11 cellular contexts compared by ENCODE assay signal in the genomic region with DNA sequence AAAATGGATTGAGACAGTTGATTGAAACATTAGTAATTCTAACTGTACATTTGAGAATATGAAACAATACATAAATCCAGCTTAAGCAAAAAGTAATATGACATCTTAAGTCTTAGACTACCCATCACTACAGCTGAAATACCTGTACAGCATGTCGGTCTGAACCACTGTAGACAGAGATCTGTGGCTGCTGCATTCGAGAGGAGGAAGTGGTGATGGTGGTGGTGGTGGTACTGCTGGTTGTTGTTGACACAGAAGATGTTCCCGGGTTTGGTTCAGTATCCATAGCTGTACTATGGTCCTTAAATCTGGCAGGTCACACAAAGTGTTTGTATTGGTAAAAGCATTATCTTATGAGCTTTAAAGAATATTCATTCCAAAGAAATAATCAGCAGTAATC. TPM values are rescaled to one million over a fixed set of nuclear protein-coding genes. Genes with fewer than 3 reads are reported as not detected.
DNase-seq lines count a peak whose midpoint lies in the region; FAIRE-seq and TF ChIP-seq lines count a peak whose summit lies in the region.
"Had no signal": no experiment of that assay in that cellular context is flagged by ENCODE, and none has a peak within 500 bp of the region (broad histone marks: within the 10 kb centered on the region; RNA-seq: fewer than 3 reads in every experiment).

No MANE protein-coding gene starts in this region.

- FAIRE-seq in GM12891 (lab: Jason Lieb, UNC), result peak; percentile 76
- FAIRE-seq in kidney (lab: Jason Lieb, UNC), result no peak
- FAIRE-seq: endothelial cell of umbilical vein had no signal

- no peak overlapping the region for H3K9ac ChIP-seq in kidney (ENCODE audit: low read length in 2 of 2)

- TF ChIP-seq POLR2A in GM12891 (IDR thresholded peaks at IDR 0.05; ENCODE audit: low read depth, low read length), result no peak

- intact Hi-C loops in kidney (cut with DNase I), result no loop called here

- peak; percentile 36 for DNase-seq in GM12891 (ENCODE audit: insufficient read length, low spot score)
- peak; percentile 28 for DNase-seq in MV-4-11 (lab: John Stamatoyannopoulos, UW)
- DNase-seq in activated naive CD4-positive, alpha-beta T cell treated with Interleukin-2 at 50 U/mL for 16 hours, result peak; percentile 41
- peak; percentile 20 for DNase-seq in stimulated activated CD4-positive, alpha-beta T cell treated with anti-CD3 and anti-CD28 coated beads, Interleukin-12 subunit alpha, Interleukin-12 subunit beta, amount 100 ng/mL, for 4 hours
- DNase-seq in occipital lobe (lab: John Stamatoyannopoulos, UW), result no peak
- DNase-seq in amniotic stem cell (lab: John Stamatoyannopoulos, UW), result no peak
- no peak for DNase-seq in NCI-H82 (lab: John Stamatoyannopoulos, UW)
- no peak for DNase-seq in kidney
- DNase-seq: SJCRH30 had no signal

- H3K27ac ChIP-seq in kidney (ENCODE audit: low read depth in 2 of 2, low read length in 2 of 2), result no peak overlapping the region
- H3K27ac ChIP-seq: SJCRH30 had no signal

- H3K36me3 ChIP-seq in kidney (ENCODE audit: control insufficient read depth in 1 of 2, insufficient read depth in 2 of 2, low read length in 2 of 2), result peaks cover 9 to 30% of the 10 kb centered on the region in 2 donors

- no peak for TF ChIP-seq CTCF in kidney (IDR thresholded peaks at IDR 0.05; ENCODE audit: borderline replicate concordance, extremely low read depth, insufficient read depth)

- peaks cover 4 to 13% of the 10 kb centered on the region in 2 donors for H3K4me1 ChIP-seq in kidney (ENCODE audit: control insufficient read depth in 1 of 2, insufficient read depth in 1 of 2, low read depth in 1 of 2, low read length in 2 of 2)

- no peak overlapping the region for H3K4me3 ChIP-seq in kidney (ENCODE audit: low read length in 2 of 2)
- H3K4me3 ChIP-seq: SJCRH30, upper lobe of left lung had no signal

- H3K9me3 ChIP-seq in kidney (ENCODE audit: control insufficient read depth in 1 of 2, low read length in 2 of 2), result no peaks in the 10 kb centered on the region
- H3K9me3 ChIP-seq: SJCRH30, upper lobe of left lung had no signal

TF ChIP-seq in GM12891, 5 proteins besides CTCF, POLR2A, EP300 and RAD21:
- TF ChIP-seq TAF1 (IDR thresholded peaks at IDR 0.05; ENCODE audit: low read depth, low read length) (no peak), POU2F2 (IDR thresholded peaks at IDR 0.05; ENCODE audit: low read depth, low read length) (no peak), PAX5 (IDR thresholded peaks at IDR 0.05; ENCODE audit: insufficient read depth, low read length, severe bottlenecking) (no peak), POLR2AphosphoS5 (IDR thresholded peaks at IDR 0.05; ENCODE audit: low read depth, low read length) (no peak), SPI1 (IDR thresholded peaks at IDR 0.05; ENCODE audit: low read depth, low read length) (peak; percentile 81)

RNA-seq across cellular contexts. Expression of a gene that starts 2.9 kb away (rescaled TPM):
- 24.6 TPM for polyA plus RNA-seq in GM12891 (2012; ENCODE audit: low read depth, missing spikeins)
- total RNA-seq in occipital lobe (55.2 TPM), kidney (85.6 TPM)
- polyA plus RNA-seq in kidney (ENCODE audit: insufficient read depth, low read depth, low replicate concordance), result 3.6 TPM

RNA-seq across cellular contexts. Expression of a gene that starts 43.6 kb away (rescaled TPM):
- 3.3 TPM for polyA plus RNA-seq in GM12891 (2012; ENCODE audit: low read depth, missing spikeins)
- total RNA-seq in occipital lobe (86.7 TPM), kidney (41.5 TPM)
- 12.6 TPM for polyA plus RNA-seq in kidney (ENCODE audit: insufficient read depth, low read depth, low replicate concordance)

Comparison
In these comparisons a context has a peak if more than half of its experiments do, and no peak if none do; other contexts are left out.
1. DNase-seq: peak in GM12891 (single experiment), MV-4-11 (single experiment), activated naive CD4-positive, alpha-beta T cell treated with Interleukin-2 at 50 U/mL for 16 hours (single experiment) and stimulated activated CD4-positive, alpha-beta T cell treated with anti-CD3 and anti-CD28 coated beads, Interleukin-12 subunit alpha, Interleukin-12 subunit beta, amount 100 ng/mL, for 4 hours (single experiment); none in occipital lobe (single experiment), amniotic stem cell (single experiment), NCI-H82 (single experiment) and kidney (single experiment).